In genomic region chr6:98833101-98834059, GRCh38 we compare ENCODE assay signal across 8 cellular contexts. TPM values are rescaled to one million over a fixed set of nuclear protein-coding genes. Genes with fewer than 3 reads are reported as not detected.
DNase-seq lines count a peak whose midpoint lies in the region; ATAC-seq and TF ChIP-seq lines count a peak whose summit lies in the region.

No MANE protein-coding gene starts in this region.

- TF ChIP-seq CTCF in BJ (IDR thresholded peaks at IDR 0.05; ENCODE audit: insufficient read depth, low read depth, low read length), result no peak

- H3K9ac ChIP-seq in rectal smooth muscle tissue (ENCODE audit: low read length), result no peak overlapping the region

- peaks cover 48% of the 10 kb centered on the region for H3K27me3 ChIP-seq in BJ (ENCODE audit: control insufficient read depth, insufficient read depth, low read length)
- H3K27me3 ChIP-seq in rectal smooth muscle tissue (ENCODE audit: control insufficient read depth, insufficient read depth, low read length), result peaks cover 47% of the 10 kb centered on the region

- POLR2A ChIA-PET in BJ (lab: Charles Lee), result no interaction called here

- DNase-seq in BJ (ENCODE audit: low read depth) (no peak), NCI-H2227 (lab: John Stamatoyannopoulos, UW; ENCODE audit: unreplicated experiment) (peak; percentile 44), amygdala (lab: John Stamatoyannopoulos, UW) (peak in 42 of 56 donors; percentile 23 to 85 (median 64))

- H3K27ac ChIP-seq in rectal smooth muscle tissue (ENCODE audit: low read depth, low read length), result no peak overlapping the region

- H3K4me1 ChIP-seq in rectal smooth muscle tissue (ENCODE audit: control insufficient read depth, insufficient read depth, low read length), result peaks cover 10% of the 10 kb centered on the region

- H3K36me3 ChIP-seq in BJ (ENCODE audit: control insufficient read depth, insufficient read depth, low read length), result no peaks in the 10 kb centered on the region
- H3K36me3 ChIP-seq in rectal smooth muscle tissue (ENCODE audit: control insufficient read depth, insufficient read depth, low read length), result no peaks in the 10 kb centered on the region

- ATAC-seq in GM19397 (IDR thresholded peaks at IDR 0.05; ENCODE audit: unreplicated experiment), result peak; percentile 7
- ATAC-seq in GM21576 (IDR thresholded peaks at IDR 0.05; ENCODE audit: unreplicated experiment), result no peak
- ATAC-seq in GM18873 (IDR thresholded peaks at IDR 0.05; ENCODE audit: low FRiP score, unreplicated experiment), result no peak

- CTCF ChIA-PET in BJ (lab: Yijun Ruan, JAX), result no interaction called here

- peak overlapping the region; percentile 46 for H3K4me3 ChIP-seq in BJ (ENCODE audit: low read depth, low read length)
- H3K4me3 ChIP-seq in iPS-11a (ENCODE audit: low read depth, low read length), result peak overlapping the region; percentile 27
- peak overlapping the region; percentile 56 for H3K4me3 ChIP-seq in rectal smooth muscle tissue (ENCODE audit: low read length)

RNA-seq across cellular contexts. Expression of gene POU3F2, which starts 1.0 kb away (rescaled TPM):
- polyA plus RNA-seq in BJ (2011; rRNA removed), result not detected in 2 replicates
- not detected in 2 replicates for polyA minus RNA-seq in BJ (2011; rRNA and poly(A)+ RNA removed)
